ENCODE assay signal across 8 cellular contexts in the genomic region with DNA sequence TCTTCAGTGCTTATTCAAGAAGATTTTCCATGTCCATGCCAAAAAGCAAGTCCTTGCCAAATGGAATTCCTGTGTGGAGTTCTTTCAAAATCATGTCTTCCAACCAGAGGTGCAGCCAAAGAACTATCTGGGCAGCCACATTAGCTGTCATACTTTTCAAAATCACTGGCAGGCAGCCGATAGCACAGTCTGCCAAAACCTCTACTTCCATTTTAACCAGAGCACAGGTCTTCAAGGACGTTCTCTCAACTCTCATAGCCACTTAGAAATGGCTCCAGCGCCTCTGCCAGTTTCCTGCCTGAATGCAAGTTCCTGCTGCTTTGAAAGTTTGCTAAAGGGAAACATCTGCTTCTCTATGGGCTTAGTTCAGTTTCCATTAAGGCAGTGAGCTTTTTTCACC.
DNase-seq lines count a peak whose midpoint lies in the region; ATAC-seq and TF ChIP-seq lines count a peak whose summit lies in the region.

No MANE protein-coding gene starts in this region.

- WGBS in right lobe of liver (ENCODE audit: insufficient coverage, low coverage, low lambda C conversion rate, missing lambda C conversion rate), result 33% methylated on average over 3 of the region's 3 CpGs

- no peaks in the 10 kb centered on the region for H3K36me3 Mint-ChIP-seq in endothelial cell (ENCODE audit: low read depth, unreplicated experiment)

- DNase-seq in NCI-H2029 (lab: John Stamatoyannopoulos, UW), result peak; percentile 12
- no peak for DNase-seq in NCI-H2029 treated with DMSO at 0.1 percent for 48 hours (lab: John Stamatoyannopoulos, UW)
- DNase-seq in endothelial cell (ENCODE audit: low spot score), result peak; percentile 16
- DNase-seq in lower lobe of right lung, result peak; percentile 59
- peak; percentile 66 for DNase-seq in upper lobe of right lung
- DNase-seq in right lobe of liver, result no peak
- no peak for DNase-seq in RKO (ENCODE audit: low spot score)

- no peak for TF ChIP-seq POLR2A in right lobe of liver (IDR thresholded peaks at IDR 0.05)

- H3K4me1 Mint-ChIP-seq in endothelial cell (ENCODE audit: unreplicated experiment), result peaks cover 8% of the 10 kb centered on the region

- ATAC-seq in lower lobe of right lung (peak; percentile 84 to 85), upper lobe of right lung (peak; percentile 86), HG03442 (IDR thresholded peaks at IDR 0.05; ENCODE audit: unreplicated experiment) (no peak), right lobe of liver (no peak)

- H3K36me3 ChIP-seq in lower lobe of right lung (no peaks in the 10 kb centered on the region), upper lobe of right lung (no peaks in the 10 kb centered on the region), right lobe of liver (no peaks in the 10 kb centered on the region)

- H3K4me1 ChIP-seq in lower lobe of right lung, result no peaks in the 10 kb centered on the region
- H3K4me1 ChIP-seq in upper lobe of right lung, result no peaks in the 10 kb centered on the region
- no peaks in the 10 kb centered on the region for H3K4me1 ChIP-seq in right lobe of liver

- intact Hi-C loops in lower lobe of right lung (cut with DNase I), result no loop called here
- intact Hi-C loops in upper lobe of right lung (cut with DNase I), result no loop called here
- intact Hi-C loops in right lobe of liver (cut with DNase I), result no loop called here

- H3K9me3 ChIP-seq in lower lobe of right lung (no peaks in the 10 kb centered on the region), upper lobe of right lung (no peaks in the 10 kb centered on the region), right lobe of liver (no peaks in the 10 kb centered on the region)

- H3K27ac ChIP-seq in lower lobe of right lung (no peak overlapping the region), upper lobe of right lung (no peak overlapping the region), right lobe of liver (no peak overlapping the region)

- H3K4me3 Mint-ChIP-seq in endothelial cell (ENCODE audit: unreplicated experiment), result no peak overlapping the region

- peaks cover 1% of the 10 kb centered on the region for H3K27me3 Mint-ChIP-seq in endothelial cell (ENCODE audit: unreplicated experiment)

- H3K4me3 ChIP-seq in lower lobe of right lung (no peak overlapping the region), upper lobe of right lung (no peak overlapping the region), right lobe of liver (no peak overlapping the region)

- peak overlapping the region; percentile 36 for H3K27ac Mint-ChIP-seq in endothelial cell (ENCODE audit: unreplicated experiment)

- H3K27me3 ChIP-seq in lower lobe of right lung (ENCODE audit: low read depth) (no peaks in the 10 kb centered on the region), upper lobe of right lung (no peaks in the 10 kb centered on the region), right lobe of liver (no peaks in the 10 kb centered on the region)

- TF ChIP-seq CTCF in endothelial cell (IDR thresholded peaks at IDR 0.05; ENCODE audit: unreplicated experiment) (no peak), lower lobe of right lung (IDR thresholded peaks at IDR 0.05) (no peak), upper lobe of right lung (IDR thresholded peaks at IDR 0.05) (no peak), right lobe of liver (IDR thresholded peaks at IDR 0.05) (no peak)

- H3K9me3 Mint-ChIP-seq in endothelial cell (ENCODE audit: unreplicated experiment), result no peaks in the 10 kb centered on the region

Comparison
In these comparisons a context has a peak if more than half of its experiments do, and no peak if none do; other contexts are left out.
1. DNase-seq: peak in NCI-H2029 (single experiment), endothelial cell (single experiment), lower lobe of right lung (single experiment) and upper lobe of right lung (single experiment); none in NCI-H2029 treated with DMSO at 0.1 percent for 48 hours (single experiment), right lobe of liver (0 of 3) and RKO (single experiment).
2. ATAC-seq: peak in lower lobe of right lung (2 of 2) and upper lobe of right lung (single experiment); none in HG03442 (single experiment) and right lobe of liver (0 of 4).